In genomic region chr4:185534534-185534849, GRCh38 we compare ENCODE assay signal across 9 cellular contexts. TPM values are rescaled to one million over a fixed set of nuclear protein-coding genes. Genes with fewer than 3 reads are reported as not detected.
A peak's percentile ranks its signal among the peaks of the same experiment; 100 is the strongest.
DNase-seq lines count a peak whose midpoint lies in the region; ATAC-seq and TF ChIP-seq lines count a peak whose summit lies in the region.
"Had no signal": no experiment of that assay in that cellular context is flagged by ENCODE, and none has a peak within 500 bp of the region (broad histone marks: within the 10 kb centered on the region; RNA-seq: fewer than 3 reads in every experiment).

No MANE protein-coding gene starts in this region.

- intact Hi-C loops in activated B cell treated with CpG ODN at 0.5 μM for 24 hours (cut with micrococcal nuclease): loop anchor here (2.0 kb wide), 1 partner anchor 52 kb away; no protein-coding TSS in a partner anchor
- intact Hi-C loops in left cardiac atrium (cut with DNase I): loop anchor here (2.0 to 10.0 kb wide), 2 partner anchors 32 to 60 kb away; no protein-coding TSS in a partner anchor
- intact Hi-C loops in adrenal gland (cut with DNase I): no loop called here

- no peak overlapping the region for H3K9ac ChIP-seq in parathyroid adenoma

- peak overlapping the region; percentile 96 for H3K4me2 ChIP-seq in parathyroid adenoma (ENCODE audit: low read length)

- H3K36me3 ChIP-seq in parathyroid adenoma (ENCODE audit: control insufficient read depth, insufficient read depth, low read length): no peaks in the 10 kb centered on the region
- H3K36me3 ChIP-seq in adrenal gland (replicated peaks in 1 of 2): no peaks in the 10 kb centered on the region

- 1 to 3% (median 2%) methylated on average over 7 to 8 of the region's 8 CpGs for WGBS in adrenal gland, 4 donors

- H3K9me3 Mint-ChIP-seq in activated B cell treated with CpG ODN at 0.5 μM for 24 hours: no peaks in the 10 kb centered on the region
- H3K9me3 Mint-ChIP-seq: activated naive CD4-positive, alpha-beta T cell treated with anti-CD3 and anti-CD28 coated beads, Interleukin-2, amount 50 U/mL, for 72 hours had no signal

- ATAC-seq in activated B cell treated with CpG ODN at 0.5 μM for 24 hours (ENCODE audit: low read depth) (no peak), left cardiac atrium (peak; percentile 58 to 64)

- no peak for TF ChIP-seq POLR2A in adrenal gland (IDR thresholded peaks at IDR 0.05)

- H3K27me3 ChIP-seq in parathyroid adenoma (ENCODE audit: control insufficient read depth, insufficient read depth, low read length) (no peaks in the 10 kb centered on the region), adrenal gland (no peaks in the 10 kb centered on the region)

- H3K79me2 ChIP-seq in parathyroid adenoma: no peaks in the 10 kb centered on the region

- POLR2A ChIA-PET in activated B cell treated with CpG ODN at 0.5 μM for 24 hours (lab: Charles Lee): no interaction called here

- TF ChIP-seq CTCF in GM12864 (IDR thresholded peaks at IDR 0.05; ENCODE audit: low read depth, low read length, missing control alignments) (no peak), activated B cell treated with CpG ODN at 0.5 μM for 24 hours (IDR thresholded peaks at IDR 0.05) (no peak), parathyroid adenoma (IDR thresholded peaks at IDR 0.05) (no peak), adrenal gland (IDR thresholded peaks at IDR 0.05) (no peak)

- H2AFZ ChIP-seq in parathyroid adenoma: peak overlapping the region; percentile 78

- CTCF ChIA-PET in activated B cell treated with CpG ODN at 0.5 μM for 24 hours (lab: Charles Lee): no interaction called here

- H3K36me3 Mint-ChIP-seq in activated B cell treated with CpG ODN at 0.5 μM for 24 hours (ENCODE audit: low read depth): no peaks in the 10 kb centered on the region
- H3K36me3 Mint-ChIP-seq: activated naive CD4-positive, alpha-beta T cell treated with anti-CD3 and anti-CD28 coated beads, Interleukin-2, amount 50 U/mL, for 72 hours had no signal

- H3K4me1 ChIP-seq in parathyroid adenoma (no peaks in the 10 kb centered on the region), adrenal gland (replicated peaks in 1 of 2) (peaks cover 8 to 20% of the 10 kb centered on the region in 2 donors)

- DNase-seq in GM12864 (ENCODE audit: low read depth) (no peak), activated B cell treated with CpG ODN at 0.5 μM for 24 hours (no peak), left cardiac atrium (no peak), putamen (ENCODE audit: low spot score) (no peak), adrenal gland (no peak), SIG-M5 (lab: John Stamatoyannopoulos, UW) (no peak), hippocampal formation (lab: John Stamatoyannopoulos, UW) (no peak)

- H3K9me3 ChIP-seq in parathyroid adenoma (ENCODE audit: control insufficient read depth, low read length) (no peaks in the 10 kb centered on the region), adrenal gland (replicated peaks in 1 of 3) (no peaks in the 10 kb centered on the region)

- peaks cover 36% of the 10 kb centered on the region for H3K27me3 Mint-ChIP-seq in activated B cell treated with CpG ODN at 0.5 μM for 24 hours

- H3K4me1 Mint-ChIP-seq in activated B cell treated with CpG ODN at 0.5 μM for 24 hours: peaks cover 5% of the 10 kb centered on the region

- peak overlapping the region; percentile 65 for H3K4me3 Mint-ChIP-seq in activated B cell treated with CpG ODN at 0.5 μM for 24 hours

- H3K4me3 ChIP-seq in GM12864 (ENCODE audit: low read depth, low read length) (peak overlapping the region; percentile 38; the same call in 1 of the 2 replicates), parathyroid adenoma (ENCODE audit: low read depth, low read length) (peak overlapping the region; percentile 63), adrenal gland (peak overlapping the region in 2 of 4 donors; percentile 17 to 63)

- H3K27ac Mint-ChIP-seq in activated B cell treated with CpG ODN at 0.5 μM for 24 hours: no peak overlapping the region
- H3K27ac Mint-ChIP-seq: activated naive CD4-positive, alpha-beta T cell treated with anti-CD3 and anti-CD28 coated beads, Interleukin-2, amount 50 U/mL, for 72 hours had no signal

- H3K27ac ChIP-seq in parathyroid adenoma (no peak overlapping the region), adrenal gland (peak overlapping the region in 1 of 5 donors; percentile 57)

RNA-seq across cellular contexts. Expression of gene PDLIM3, which starts 0.8 kb away (rescaled TPM):
- total RNA-seq in activated B cell treated with CpG ODN at 0.5 μM for 24 hours (0.20 TPM in 1 of 2 replicates, not detected in the other), left cardiac atrium (100 to 1,000 TPM; 319 to 692 TPM), adrenal gland (10 to 100 TPM in 1 of 8 donors, 1 to 10 TPM in 7; 2.6 to 22.6 (median 5.4) TPM)
- 10 to 100 TPM in 1 of 3 donors, 1 to 10 TPM in 2; 7.1 to 13.9 (median 8.8) TPM for polyA plus RNA-seq in adrenal gland

Comparison
In these comparisons a context has a peak if more than half of its experiments do, and no peak if none do; other contexts are left out.
1. RNA of gene PDLIM3, which starts 0.8 kb away (total RNA-seq): 319 to 692 TPM in left cardiac atrium; 2.6 to 22.6 TPM in adrenal gland and 0.20 TPM in activated B cell treated with CpG ODN at 0.5 μM for 24 hours; every median in the first group is over 10 times any median in the second.
2. intact Hi-C loops: an anchor here in activated B cell treated with CpG ODN at 0.5 μM for 24 hours (2.0 kb wide) and left cardiac atrium (2.0 to 10.0 kb wide); none called in adrenal gland.